ENCODE assay signal across 8 cellular contexts in genomic region chr3:129793356-129793755, GRCh38.
DNase-seq lines count a peak whose midpoint lies in the region; ATAC-seq and TF ChIP-seq lines count a peak whose summit lies in the region.

No MANE protein-coding gene starts in this region.

- no peak for TF ChIP-seq POLR2A in adrenal gland (IDR thresholded peaks at IDR 0.05)

- H3K9me3 ChIP-seq in adipocyte (ENCODE audit: control insufficient read depth, low read length) (no peaks in the 10 kb centered on the region), adrenal gland (replicated peaks in 1 of 3) (no peaks in the 10 kb centered on the region)

- peak; percentile 77 for ATAC-seq in HG02870 (IDR thresholded peaks at IDR 0.05; ENCODE audit: unreplicated experiment)
- ATAC-seq in GM21381 (IDR thresholded peaks at IDR 0.05; ENCODE audit: unreplicated experiment): no peak
- no peak for ATAC-seq in HG02571 (IDR thresholded peaks at IDR 0.05; ENCODE audit: unreplicated experiment)
- no peak for ATAC-seq in GM19328 (IDR thresholded peaks at IDR 0.05; ENCODE audit: unreplicated experiment)

- H3K36me3 ChIP-seq in adipocyte (ENCODE audit: control insufficient read depth, insufficient read depth, low read length, severe bottlenecking) (no peaks in the 10 kb centered on the region), kidney epithelial cell (ENCODE audit: control insufficient read depth, insufficient read depth, low read length) (no peaks in the 10 kb centered on the region), adrenal gland (replicated peaks in 1 of 2) (no peaks in the 10 kb centered on the region)

- no peaks in the 10 kb centered on the region for H3K27me3 ChIP-seq in adipocyte (replicated peaks; ENCODE audit: control insufficient read depth, insufficient read depth, low read length)
- H3K27me3 ChIP-seq in kidney epithelial cell (ENCODE audit: control insufficient read depth, insufficient read depth, low read length): no peaks in the 10 kb centered on the region
- H3K27me3 ChIP-seq in adrenal gland: no peaks in the 10 kb centered on the region

- DNase-seq in A172 (ENCODE audit: low spot score) (peak; percentile 16), adipocyte (ENCODE audit: low read depth) (peak; percentile 77), kidney epithelial cell (ENCODE audit: low read depth) (no peak), adrenal gland (no peak)

- H3K4me3 ChIP-seq in adipocyte (ENCODE audit: low read length) (peak overlapping the region; percentile 57), kidney epithelial cell (ENCODE audit: low read depth, low read length) (peak overlapping the region; percentile 44), adrenal gland (no peak overlapping the region)

- intact Hi-C loops in adrenal gland (cut with DNase I): no loop called here

- TF ChIP-seq CTCF in kidney epithelial cell (IDR thresholded peaks at IDR 0.05; ENCODE audit: insufficient read depth, low read length, poor library complexity, severe bottlenecking) (no peak), adrenal gland (IDR thresholded peaks at IDR 0.05) (no peak)

- peak overlapping the region; percentile 70 for H3K9ac ChIP-seq in adipocyte (ENCODE audit: low read length)

- no peak overlapping the region for H3K27ac ChIP-seq in adrenal gland

- WGBS in adrenal gland, 4 donors: 48 to 72% (median 59%) methylated on average over 1 of the region's 1 CpG

- H3K4me1 ChIP-seq in adipocyte (ENCODE audit: control insufficient read depth, insufficient read depth, low read length): peaks cover 30% of the 10 kb centered on the region
- peaks cover 19 to 24% of the 10 kb centered on the region in 2 donors for H3K4me1 ChIP-seq in adrenal gland (replicated peaks in 1 of 2)

Comparison
In these comparisons a context has a peak if more than half of its experiments do, and no peak if none do; other contexts are left out.
1. DNase-seq: peak in A172 (single experiment) and adipocyte (single experiment); none in kidney epithelial cell (single experiment) and adrenal gland (0 of 7).
2. H3K4me3 ChIP-seq: peak in adipocyte (single experiment) and kidney epithelial cell (single experiment); none in adrenal gland (0 of 4).